In the genomic region with DNA sequence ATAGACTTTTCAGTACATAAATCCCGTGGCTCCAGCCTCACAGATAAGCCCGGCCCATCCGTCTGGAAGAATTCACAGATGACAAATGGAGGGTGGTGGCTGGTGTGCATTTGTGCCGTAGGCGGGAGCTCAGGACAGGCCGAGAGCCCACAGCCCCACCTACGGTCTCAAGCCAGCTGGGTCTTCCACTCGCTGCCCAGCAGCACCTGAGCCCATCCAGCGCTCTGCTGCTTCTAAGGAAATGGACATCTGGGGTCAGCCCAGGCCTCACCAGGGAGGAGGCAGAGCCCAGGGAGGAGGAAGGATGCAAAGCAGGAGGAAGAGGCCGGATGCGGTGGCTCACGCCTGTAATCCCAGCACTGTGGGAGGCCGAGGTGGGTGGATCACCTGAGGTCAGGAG, we compare ENCODE assay signal across 29 cellular contexts.
"Had no signal": no experiment of that assay in that cellular context is flagged by ENCODE, and none has a peak within 500 bp of the region (broad histone marks: within the 10 kb centered on the region; RNA-seq: fewer than 3 reads in every experiment).

No MANE protein-coding gene starts in this region.

- H3K36me3 Mint-ChIP-seq: activated naive CD4-positive, alpha-beta T cell treated with anti-CD3 and anti-CD28 coated beads, Interleukin-2, amount 50 U/mL, for 24 hours; WTC11 had no signal

- H3K36me3 ChIP-seq: ascending aorta, Peyer's patch, SJSA1 had no signal

- H3K4me3 ChIP-seq: ascending aorta, body of pancreas, Peyer's patch, SJSA1 had no signal

- H3K27ac Mint-ChIP-seq: activated CD8-positive, alpha-beta T cell treated with anti-CD3 and anti-CD28 coated beads, Interleukin-2, amount 10 ng/mL, durations not matched to agents 7 days and 5 days; activated T-helper 1 cell treated with anti-CD3 and anti-CD28 coated beads, Interleukin-12 subunit alpha, Interleukin-12 subunit beta, Interleukin-2, Interleukin-4 antibody, amounts not matched to agents 30 ng/mL and 10 ng/mL and 1 ng/mL, durations not matched to agents 14 hours and 24 hours and 36 hours; WTC11 had no signal

- ATAC-seq: activated CD8-positive, alpha-beta T cell treated with anti-CD3 and anti-CD28 coated beads, Interleukin-2, amount 10 ng/mL, durations not matched to agents 7 days and 5 days; body of pancreas; SK-N-SH treated with all-trans-retinoic acid at 6 μM for 48 hours; WTC11 had no signal

- H3K27ac ChIP-seq: ascending aorta, body of pancreas, Peyer's patch, RWPE1, SJSA1 had no signal

- H3K4me1 ChIP-seq: ascending aorta, body of pancreas, Peyer's patch, SJSA1 had no signal

- DNase-seq: activated CD4-positive, alpha-beta T cell treated with anti-CD3 and anti-CD28 coated beads for 48 hours; activated CD4-positive, alpha-beta T cell treated with anti-CD3 and anti-CD28 coated beads, Interleukin-2, amount 50 U/mL, for 4 hours; activated CD4-positive, CD25-positive, alpha-beta regulatory T cell treated with anti-CD3 and anti-CD28 coated beads, Interleukin-2, amount 50 U/mL, for 72 hours; activated CD8-positive, alpha-beta memory T cell treated with anti-CD3 and anti-CD28 coated beads, Interleukin-2, amount 50 U/mL, for 48 hours; activated CD8-positive, alpha-beta T cell treated with anti-CD3 and anti-CD28 coated beads, Interleukin-2, amount 10 ng/mL, durations not matched to agents 7 days and 5 days; activated effector memory CD4-positive, alpha-beta T cell treated with Interleukin-2 at 50 U/mL for 16 hours; activated naive CD4-positive, alpha-beta T cell; activated T-cell treated with anti-CD3 and anti-CD28 coated beads, Interleukin-2, amount 50 U/mL, for 1 hour; body of pancreas; Kasumi-1; KBM-7; NCI-H1105 treated with DMSO at 0.1 percent for 48 hours; NCI-H1436 treated with DMSO at 0.1 percent for 48 hours; NCI-H187; NCI-H2171; NCI-H226; NCI-H526; NCI-H82; OCI-M1; Peyer's patch; SHP77; SW 1271 had no signal

- H3K27me3 ChIP-seq: ascending aorta, body of pancreas, Peyer's patch, SJSA1 had no signal

- H3K9me3 ChIP-seq: ascending aorta, body of pancreas, Peyer's patch, SJSA1 had no signal

- H3K9me3 Mint-ChIP-seq: activated naive CD4-positive, alpha-beta T cell treated with anti-CD3 and anti-CD28 coated beads, Interleukin-2, amount 50 U/mL, for 24 hours; activated T-helper 1 cell treated with anti-CD3 and anti-CD28 coated beads, Interleukin-12 subunit alpha, Interleukin-12 subunit beta, Interleukin-2, Interleukin-4 antibody, amounts not matched to agents 30 ng/mL and 10 ng/mL and 1 ng/mL, durations not matched to agents 14 hours and 24 hours and 36 hours; WTC11 had no signal

- H3K4me1 Mint-ChIP-seq: activated naive CD4-positive, alpha-beta T cell treated with anti-CD3 and anti-CD28 coated beads, Interleukin-2, amount 50 U/mL, for 24 hours; WTC11 had no signal

- H3K4me3 Mint-ChIP-seq: activated CD8-positive, alpha-beta T cell treated with anti-CD3 and anti-CD28 coated beads, Interleukin-2, amount 10 ng/mL, durations not matched to agents 7 days and 5 days; activated naive CD4-positive, alpha-beta T cell treated with anti-CD3 and anti-CD28 coated beads, Interleukin-2, amount 50 U/mL, for 24 hours; activated T-helper 1 cell treated with anti-CD3 and anti-CD28 coated beads, Interleukin-12 subunit alpha, Interleukin-12 subunit beta, Interleukin-2, Interleukin-4 antibody, amounts not matched to agents 30 ng/mL and 10 ng/mL and 1 ng/mL, durations not matched to agents 14 hours and 24 hours and 36 hours; WTC11 had no signal
